In the genomic region with DNA sequence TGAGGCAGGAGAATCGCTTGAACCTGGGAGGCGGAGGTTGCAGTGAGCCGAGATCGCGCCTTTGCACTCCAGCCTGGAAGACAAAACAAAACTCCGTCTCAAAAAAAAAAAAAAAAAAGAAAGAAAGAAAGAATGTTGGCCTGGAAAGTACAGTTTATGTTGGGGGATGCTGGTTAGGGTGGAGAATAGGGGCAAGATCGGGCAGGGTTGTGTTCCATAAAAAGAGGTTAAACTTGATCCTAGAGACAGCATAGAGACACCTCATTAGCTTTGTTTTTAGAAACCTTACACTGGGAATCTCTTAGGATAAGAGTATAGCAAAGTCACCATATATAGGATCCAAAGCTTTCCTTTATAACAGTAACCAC, we compare ENCODE assay signal across 9 cellular contexts. TPM values are rescaled to one million over a fixed set of nuclear protein-coding genes. Genes with fewer than 3 reads are reported as not detected.
DNase-seq lines count a peak whose midpoint lies in the region; ATAC-seq and TF ChIP-seq lines count a peak whose summit lies in the region.
"Had no signal": no experiment of that assay in that cellular context is flagged by ENCODE, and none has a peak within 500 bp of the region (broad histone marks: within the 10 kb centered on the region; RNA-seq: fewer than 3 reads in every experiment).

No MANE protein-coding gene starts in this region.

- H2AFZ ChIP-seq in PC-3 (ENCODE audit: low read length), result no peak overlapping the region

- H4K20me1 ChIP-seq in BLaER1 (peaks cover 29% of the 10 kb centered on the region), PC-3 (ENCODE audit: low read length) (peaks cover 27% of the 10 kb centered on the region)

- intact Hi-C loops in PC-3 (cut with micrococcal nuclease), result no loop called here

- peak overlapping the region in 1 of 2 donors; percentile 70 for H3K27ac Mint-ChIP-seq in effector memory CD8-positive, alpha-beta T cell

- H3K27me3 ChIP-seq in BLaER1, result no peaks in the 10 kb centered on the region; the same call in 1 of the 2 replicates
- no peaks in the 10 kb centered on the region for H3K27me3 ChIP-seq in PC-3 (ENCODE audit: low read length)
- H3K27me3 ChIP-seq in neutrophil, result peaks cover 13% of the 10 kb centered on the region
- no peaks in the 10 kb centered on the region for H3K27me3 ChIP-seq in HAP-1 (ENCODE audit: low read depth)

- TF ChIP-seq CTCF in PC-3 (conservative IDR thresholded peaks at IDR 0.05; ENCODE audit: low read depth, low read length) (no peak), neutrophil (IDR thresholded peaks at IDR 0.05) (no peak)

- H3K36me3 ChIP-seq in BLaER1 (peaks cover 11% of the 10 kb centered on the region), PC-3 (ENCODE audit: low read depth, low read length) (peaks cover 26% of the 10 kb centered on the region), neutrophil (peaks cover 24% of the 10 kb centered on the region), HAP-1 (replicated peaks) (peaks cover 29% of the 10 kb centered on the region)

- BruUV-seq in PC-3 (replicated peaks; lab: Mats Ljungman, UMichigan), result no TSS peak

- H3K27ac ChIP-seq in BLaER1 (no peak overlapping the region), PC-3 (ENCODE audit: low read length) (peak overlapping the region; percentile 98), neutrophil (peak overlapping the region; percentile 95)

- H3K4me2 ChIP-seq in BLaER1 (peak overlapping the region; percentile 96; the same call in 1 of the 2 replicates), PC-3 (ENCODE audit: low read length) (peak overlapping the region; percentile 93)

- H3K9me3 Mint-ChIP-seq in effector memory CD8-positive, alpha-beta T cell, result no peaks in the 10 kb centered on the region

- no peaks in the 10 kb centered on the region for H3K27me3 Mint-ChIP-seq in effector memory CD8-positive, alpha-beta T cell

- peaks cover 12% of the 10 kb centered on the region for H3F3A ChIP-seq in PC-3 (ENCODE audit: low read length, unreplicated experiment)

- CTCF ChIA-PET in PC-3 (lab: Charles Lee), result interaction anchor here (0.6 to 1.9 kb wide), 2 partner anchors 113 to 222 kb away, joined by 3 to 7 read pairs; no protein-coding TSS in a partner anchor

- DNase-seq in PC-3 (no peak), Kasumi-1 (lab: John Stamatoyannopoulos, UW) (no peak), HAP-1 (ENCODE audit: low spot score in 2 of 2) (no peak)
- no peak for DNase-seq in effector memory CD8-positive, alpha-beta T cell
- DNase-seq in effector CD8-positive, alpha-beta T cell (lab: John Stamatoyannopoulos, UW), result no peak

- in situ Hi-C loops in HAP-1 (cut with MboI; ENCODE audit: low sequenced_read_pairs), result no loop called here

- no peak overlapping the region for H3K4me3 ChIP-seq in BLaER1
- peak overlapping the region; percentile 1; the same call in 1 of the 2 replicates for H3K4me3 ChIP-seq in PC-3 (ENCODE audit: low read length)
- H3K4me3 ChIP-seq in neutrophil (ENCODE audit: low read depth in 1 of 2, low read length in 1 of 2), result peak overlapping the region; percentile 9 to 99
- no peak overlapping the region for H3K4me3 ChIP-seq in HAP-1

- H3K9ac ChIP-seq in BLaER1 (no peak overlapping the region), PC-3 (ENCODE audit: low read length) (peak overlapping the region; percentile 67; the same call in 1 of the 2 replicates)

- no peaks in the 10 kb centered on the region for H3K9me2 ChIP-seq in PC-3 (replicated peaks; ENCODE audit: low read length)

- peak overlapping the region; percentile 42 to 92 for H3K4me3 Mint-ChIP-seq in effector memory CD8-positive, alpha-beta T cell

- H3K4me1 Mint-ChIP-seq in effector memory CD8-positive, alpha-beta T cell (ENCODE audit: low read depth in 2 of 2), result peaks cover 26 to 27% of the 10 kb centered on the region in 2 donors

- H3K79me2 ChIP-seq in PC-3 (ENCODE audit: low read length), result peaks cover 64% of the 10 kb centered on the region

- POLR2A ChIA-PET in PC-3 (lab: Charles Lee; ENCODE audit: unreplicated experiment), result interaction anchor here (0.6 to 1.2 kb wide), 2 partner anchors 43 to 249 kb away, joined by 3 read pairs; no protein-coding TSS in a partner anchor

- no peaks in the 10 kb centered on the region for H3K9me3 ChIP-seq in BLaER1
- no peaks in the 10 kb centered on the region for H3K9me3 ChIP-seq in PC-3 (ENCODE audit: low read length)
- peaks cover 6% of the 10 kb centered on the region for H3K9me3 ChIP-seq in neutrophil
- no peaks in the 10 kb centered on the region for H3K9me3 ChIP-seq in HAP-1

- peaks cover 51% of the 10 kb centered on the region for H3K36me3 Mint-ChIP-seq in effector memory CD8-positive, alpha-beta T cell (ENCODE audit: insufficient read depth)

- H3K4me1 ChIP-seq in BLaER1 (peaks cover 81% of the 10 kb centered on the region), PC-3 (ENCODE audit: insufficient read depth, low read length) (peaks cover 71% of the 10 kb centered on the region), neutrophil (ENCODE audit: control insufficient read depth in 1 of 2, insufficient read depth in 1 of 2, low read depth in 1 of 2, low read length in 1 of 2) (peaks cover 69 to 74% of the 10 kb centered on the region in 2 experiments), HAP-1 (peaks cover 40% of the 10 kb centered on the region)

- no peak for ATAC-seq in PC-3
- ATAC-seq in effector memory CD8-positive, alpha-beta T cell (replicated peaks), result no peak
- ATAC-seq in HG02840 (IDR thresholded peaks at IDR 0.05; ENCODE audit: low FRiP score, unreplicated experiment), result no peak

RNA-seq across cellular contexts. Expression of a gene that starts 1.9 kb away (rescaled TPM):
- 1,927 and 1,937 TPM in 2 replicates for total RNA-seq in PC-3 (2014; rRNA removed)

RNA-seq across cellular contexts. Expression of a gene that starts 19.2 kb away (rescaled TPM):
- 0.22 TPM in 1 of 2 replicates, not detected in the other for total RNA-seq in PC-3 (2014; rRNA removed)
- total RNA-seq: Daoy had no signal

RNA-seq across cellular contexts. Expression of a gene that starts 52.0 kb away (rescaled TPM):
- 6.6 and 7.9 TPM in 2 replicates for total RNA-seq in PC-3 (2014; rRNA removed)

Comparison
In these comparisons a context has a peak if more than half of its experiments do, and no peak if none do; other contexts are left out.
1. H3K4me3 ChIP-seq: peak in PC-3 (single experiment) and neutrophil (2 of 2); none in BLaER1 (single experiment) and HAP-1 (single experiment).